15 cellular contexts compared by ENCODE assay signal in the genomic region with DNA sequence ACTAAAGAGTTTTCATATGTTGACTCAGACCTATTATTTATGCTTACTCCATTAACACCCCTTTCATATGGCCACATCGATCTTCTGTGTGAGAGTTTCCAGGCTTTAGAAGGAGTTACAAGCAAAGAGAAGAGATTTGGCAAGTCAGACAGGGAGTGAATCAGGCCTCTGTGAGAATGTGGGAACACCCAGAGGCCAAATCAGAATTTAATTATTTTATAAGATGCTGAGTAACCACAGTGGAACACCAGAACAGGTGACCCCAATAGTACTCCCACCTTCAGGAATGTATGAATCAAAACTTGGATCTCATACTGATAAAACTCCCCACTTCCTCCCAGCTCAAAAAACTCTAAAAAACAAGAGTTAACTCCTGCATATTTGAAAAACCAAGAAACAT. TPM values are rescaled to one million over a fixed set of nuclear protein-coding genes. Genes with fewer than 3 reads are reported as not detected.
DNase-seq lines count a peak whose midpoint lies in the region; ATAC-seq, FAIRE-seq and TF ChIP-seq lines count a peak whose summit lies in the region.
"Had no signal": no experiment of that assay in that cellular context is flagged by ENCODE, and none has a peak within 500 bp of the region (broad histone marks: within the 10 kb centered on the region; RNA-seq: fewer than 3 reads in every experiment).

No MANE protein-coding gene starts in this region.

- peaks cover 5% of the 10 kb centered on the region for H3K4me1 ChIP-seq in RWPE2 (ENCODE audit: insufficient read depth, poor library complexity, severe bottlenecking)
- no peaks in the 10 kb centered on the region for H3K4me1 ChIP-seq in trophoblast cell (ENCODE audit: control insufficient read depth in 1 of 2, insufficient read depth in 2 of 2, low read length in 2 of 2)

- H3K14ac ChIP-seq in trophoblast cell (ENCODE audit: low read length): no peak overlapping the region

- no peak overlapping the region for H3K23ac ChIP-seq in trophoblast cell (ENCODE audit: low read length)

- H3K4me3 ChIP-seq in RWPE2 (ENCODE audit: severe bottlenecking): no peak overlapping the region
- no peak overlapping the region for H3K4me3 ChIP-seq in fibroblast of the aortic adventitia (ENCODE audit: low read depth, low read length)
- no peak overlapping the region for H3K4me3 ChIP-seq in trophoblast cell (ENCODE audit: low read depth, low read length)
- H3K4me3 ChIP-seq: pancreas had no signal

- TF ChIP-seq CTCF in RWPE2 (IDR thresholded peaks at IDR 0.05; ENCODE audit: poor library complexity, severe bottlenecking) (no peak), fibroblast of the aortic adventitia (IDR thresholded peaks at IDR 0.05; ENCODE audit: insufficient read depth, low read length) (no peak), nephron progenitor cell (IDR thresholded peaks at IDR 0.05) (no peak)

- H2BK120ac ChIP-seq in trophoblast cell (ENCODE audit: insufficient read depth, low read length, poor library complexity): no peak overlapping the region

- no peak overlapping the region for H3K4ac ChIP-seq in trophoblast cell (ENCODE audit: low read depth, low read length)

- H2BK5ac ChIP-seq in trophoblast cell (ENCODE audit: low read depth, low read length, poor library complexity): no peak overlapping the region

- no peak overlapping the region for H3K18ac ChIP-seq in trophoblast cell (ENCODE audit: low read length)

- H2AFZ ChIP-seq in trophoblast cell (ENCODE audit: insufficient read depth, low read length, poor library complexity): no peak overlapping the region

- no CpG with 5 or more reads among the region's 1 CpG for WGBS in trophoblast cell (ENCODE audit: extremely low coverage, insufficient coverage, insufficient read length)

- H3K4me1 Mint-ChIP-seq in nephron progenitor cell: peaks cover 9% of the 10 kb centered on the region
- H3K4me1 Mint-ChIP-seq: central memory CD8-positive, alpha-beta T cell had no signal

- H2AK5ac ChIP-seq in trophoblast cell (ENCODE audit: low read length): no peak overlapping the region

- no peak overlapping the region for H3K9ac ChIP-seq in trophoblast cell (ENCODE audit: low read length)

- H3K27ac Mint-ChIP-seq in nephron progenitor cell: no peak overlapping the region
- H3K27ac Mint-ChIP-seq: activated CD4-positive, alpha-beta memory T cell treated with anti-CD3 and anti-CD28 coated beads for 36 hours; type B pancreatic cell had no signal

- peaks cover 11% of the 10 kb centered on the region for H3K36me3 Mint-ChIP-seq in nephron progenitor cell (ENCODE audit: low read depth)

- H3K9me3 Mint-ChIP-seq in nephron progenitor cell: peaks cover 5% of the 10 kb centered on the region
- H3K9me3 Mint-ChIP-seq: central memory CD8-positive, alpha-beta T cell had no signal

- H2BK12ac ChIP-seq in trophoblast cell (ENCODE audit: low read length): no peak overlapping the region

- no peaks in the 10 kb centered on the region for H3K9me3 ChIP-seq in RWPE2 (ENCODE audit: severe bottlenecking)
- H3K9me3 ChIP-seq in trophoblast cell (ENCODE audit: insufficient read depth, low read depth, low read length): no peaks in the 10 kb centered on the region
- H3K9me3 ChIP-seq: pancreas had no signal

- H3K79me1 ChIP-seq in trophoblast cell (ENCODE audit: low read length): no peaks in the 10 kb centered on the region

- H3K36me3 ChIP-seq in RWPE2 (ENCODE audit: low read depth) (no peaks in the 10 kb centered on the region), trophoblast cell (ENCODE audit: control insufficient read depth in 1 of 2, insufficient read depth in 2 of 2, low read length in 2 of 2) (no peaks in the 10 kb centered on the region)
- H3K36me3 ChIP-seq: pancreas had no signal

- H4K91ac ChIP-seq in trophoblast cell (ENCODE audit: low read depth, low read length): no peak overlapping the region

- H3K79me2 ChIP-seq in trophoblast cell (ENCODE audit: control insufficient read depth, insufficient read depth, low read length, poor library complexity): no peaks in the 10 kb centered on the region

- no peak overlapping the region for H4K8ac ChIP-seq in trophoblast cell (ENCODE audit: low read depth, low read length)

- FAIRE-seq in urothelium cell line (lab: Jason Lieb, UNC): no peak
- FAIRE-seq: endothelial cell of umbilical vein, pancreas had no signal

- no peak overlapping the region for H3K4me2 ChIP-seq in trophoblast cell (ENCODE audit: low read length)

- H4K12ac ChIP-seq in trophoblast cell (ENCODE audit: low read depth, low read length): no peak overlapping the region

- H3K4me3 Mint-ChIP-seq in nephron progenitor cell: no peak overlapping the region
- H3K4me3 Mint-ChIP-seq: activated CD4-positive, alpha-beta memory T cell treated with anti-CD3 and anti-CD28 coated beads for 36 hours; central memory CD8-positive, alpha-beta T cell; type B pancreatic cell had no signal

- DNase-seq in A172 (ENCODE audit: low spot score): peak; percentile 71
- DNase-seq in HS-5 (ENCODE audit: low read depth): peak; percentile 75
- DNase-seq in RWPE2 (ENCODE audit: low spot score): no peak
- peak; percentile 75 for DNase-seq in fibroblast of the aortic adventitia (ENCODE audit: low read depth)
- no peak for DNase-seq in NCI-H187 treated with DMSO at 0.1 percent for 48 hours (lab: John Stamatoyannopoulos, UW)
- no peak for DNase-seq in urothelium cell line (ENCODE audit: low spot score)
- no peak for DNase-seq in nephron progenitor cell
- no peak for DNase-seq in trophoblast cell
- DNase-seq: activated CD4-positive, alpha-beta memory T cell treated with anti-CD3 and anti-CD28 coated beads for 36 hours; activated effector memory CD4-positive, alpha-beta T cell treated with anti-CD3 and anti-CD28 coated beads, Interleukin-2, amount 50 U/mL, for 16 hours; pancreas; T-helper 2 cell had no signal

- H3K27ac ChIP-seq in RWPE2 (ENCODE audit: poor library complexity, severe bottlenecking): peak overlapping the region; percentile 15
- no peak overlapping the region for H3K27ac ChIP-seq in trophoblast cell (ENCODE audit: low read depth, low read length)
- H3K27ac ChIP-seq: pancreas had no signal

- ATAC-seq in RWPE2 (ENCODE audit: low read depth): peak; percentile 86
- ATAC-seq: pancreas had no signal

- H3K27me3 ChIP-seq in RWPE2 (ENCODE audit: insufficient read depth, poor library complexity, severe bottlenecking) (no peaks in the 10 kb centered on the region), trophoblast cell (ENCODE audit: insufficient read depth, low read length) (no peaks in the 10 kb centered on the region)
- H3K27me3 ChIP-seq: pancreas had no signal

- H3K27me3 Mint-ChIP-seq in nephron progenitor cell (ENCODE audit: low read depth, poor library complexity): no peaks in the 10 kb centered on the region
- H3K27me3 Mint-ChIP-seq: activated CD4-positive, alpha-beta memory T cell treated with anti-CD3 and anti-CD28 coated beads for 36 hours; central memory CD8-positive, alpha-beta T cell; type B pancreatic cell had no signal

RNA-seq across cellular contexts. Expression of gene IFT57, which starts 42.0 kb away (rescaled TPM):
- total RNA-seq in A172 (2014; rRNA removed; shearing (Covaris generic)): 61.0 and 70.2 TPM in 2 replicates
- 47.6 and 199 TPM in 2 replicates for total RNA-seq in fibroblast of the aortic adventitia (ENCODE audit: low replicate concordance)
- polyA plus RNA-seq in trophoblast cell (2013): 12.8 and 15.3 TPM in 2 replicates

Comparison
In these comparisons a context has a peak if more than half of its experiments do, and no peak if none do; other contexts are left out.
1. DNase-seq: peak in A172 (single experiment), HS-5 (single experiment) and fibroblast of the aortic adventitia (single experiment); none in RWPE2 (single experiment), NCI-H187 treated with DMSO at 0.1 percent for 48 hours (single experiment), urothelium cell line (single experiment), nephron progenitor cell (single experiment) and trophoblast cell (0 of 2).